13 cellular contexts compared by ENCODE assay signal in genomic region chrX:135625995-135626394, GRCh38.
DNase-seq lines count a peak whose midpoint lies in the region; ATAC-seq and TF ChIP-seq lines count a peak whose summit lies in the region.
"Had no signal": no experiment of that assay in that cellular context is flagged by ENCODE, and none has a peak within 500 bp of the region (broad histone marks: within the 10 kb centered on the region; RNA-seq: fewer than 3 reads in every experiment).

No MANE protein-coding gene starts in this region.

- TF ChIP-seq CTCF in testis (IDR thresholded peaks at IDR 0.05) (no peak), heart left ventricle (IDR thresholded peaks at IDR 0.05) (peak in 4 of 12 donors; percentile 13 to 29 (median 18))

- intact Hi-C loops in activated CD4-positive, alpha-beta T cell treated with anti-CD3 and anti-CD28 coated beads for 36 hours (cut with DNase I, micrococcal nuclease): no loop called here
- intact Hi-C loops in testis (cut with DNase I; ENCODE audit: low total_unique reads): no loop called here
- intact Hi-C loops in heart left ventricle (cut with DNase I): loop anchor here in 1 of 10 donors (5.0 kb wide), 1 partner anchor 306 kb away; no protein-coding TSS in a partner anchor

- no peak overlapping the region for H3K4me3 Mint-ChIP-seq in activated CD4-positive, alpha-beta T cell treated with anti-CD3 and anti-CD28 coated beads for 36 hours

- H3K9me3 Mint-ChIP-seq in activated CD4-positive, alpha-beta T cell treated with anti-CD3 and anti-CD28 coated beads for 36 hours (ENCODE audit: low read depth): no peaks in the 10 kb centered on the region

- peak; percentile 4 for DNase-seq in activated CD4-positive, alpha-beta T cell treated with anti-CD3 and anti-CD28 coated beads for 36 hours
- DNase-seq in activated CD4-positive, alpha-beta T cell treated with anti-CD3 and anti-CD28 coated beads, Interleukin-2, amount 50 U/mL, for 4 hours: no peak
- DNase-seq in NCI-H2227 (lab: John Stamatoyannopoulos, UW; ENCODE audit: unreplicated experiment) (peak; percentile 33), dermis microvascular lymphatic vessel endothelial cell (ENCODE audit: low read depth in 2 of 2) (peak; percentile 3 to 25), testis (peak; percentile 13), heart left ventricle (no peak)
- no peak for DNase-seq in activated CD8-positive, alpha-beta memory T cell treated with anti-CD3 and anti-CD28 coated beads, Interleukin-2, amount 50 U/mL, for 48 hours
- DNase-seq: activated naive CD4-positive, alpha-beta T cell treated with anti-CD3 and anti-CD28 coated beads, Interleukin-2, amount 50 U/mL, for 16 hours; GOT3; left cardiac atrium had no signal

- CTCF ChIA-PET in activated CD4-positive, alpha-beta T cell treated with anti-CD3 and anti-CD28 coated beads for 36 hours (lab: Charles Lee): no interaction called here

- H3K36me3 ChIP-seq in testis (ENCODE audit: low read depth, missing control alignments): no peaks in the 10 kb centered on the region
- no peaks in the 10 kb centered on the region for H3K36me3 ChIP-seq in heart left ventricle
- H3K36me3 ChIP-seq: BLaER1 treated with 17β-estradiol and CSF1 and Interleukin-3, amounts not matched to agents 10 nM and 100 nM had no signal

- no peaks in the 10 kb centered on the region for H3K4me1 ChIP-seq in testis
- H3K4me1 ChIP-seq in heart left ventricle: no peaks in the 10 kb centered on the region
- H3K4me1 ChIP-seq: BLaER1 treated with 17β-estradiol and CSF1 and Interleukin-3, amounts not matched to agents 10 nM and 100 nM had no signal

- H3K27ac ChIP-seq in testis: no peak overlapping the region
- H3K27ac ChIP-seq in heart left ventricle: no peak overlapping the region
- H3K27ac ChIP-seq: BLaER1 treated with 17β-estradiol and CSF1 and Interleukin-3, amounts not matched to agents 10 nM and 100 nM had no signal

- ATAC-seq in activated CD4-positive, alpha-beta T cell treated with anti-CD3 and anti-CD28 coated beads for 36 hours: no peak
- no peak for ATAC-seq in GM19455 (IDR thresholded peaks at IDR 0.05; ENCODE audit: unreplicated experiment)
- no peak for ATAC-seq in heart left ventricle
- ATAC-seq: esophagus mucosa, left cardiac atrium had no signal

- H3K9me3 ChIP-seq in testis: no peaks in the 10 kb centered on the region
- H3K9me3 ChIP-seq in heart left ventricle: no peaks in the 10 kb centered on the region
- H3K9me3 ChIP-seq: BLaER1 treated with 17β-estradiol and CSF1 and Interleukin-3, amounts not matched to agents 10 nM and 100 nM had no signal

- no peak overlapping the region for H3K27ac Mint-ChIP-seq in activated CD4-positive, alpha-beta T cell treated with anti-CD3 and anti-CD28 coated beads for 36 hours

- 91 to 96% methylated on average over 6 of the region's 6 CpGs for WGBS in testis, 2 donors
- 77 to 92% (median 84%) methylated on average over 6 of the region's 6 CpGs for WGBS in heart left ventricle, 4 donors

- H3K4me3 ChIP-seq in testis (no peak overlapping the region), heart left ventricle (no peak overlapping the region)
- H3K4me3 ChIP-seq: BLaER1 treated with 17β-estradiol and CSF1 and Interleukin-3, amounts not matched to agents 10 nM and 100 nM had no signal

- H3K27me3 Mint-ChIP-seq in activated CD4-positive, alpha-beta T cell treated with anti-CD3 and anti-CD28 coated beads for 36 hours: no peaks in the 10 kb centered on the region

- H3K36me3 Mint-ChIP-seq in activated CD4-positive, alpha-beta T cell treated with anti-CD3 and anti-CD28 coated beads for 36 hours (ENCODE audit: low read depth): no peaks in the 10 kb centered on the region

- H3K27me3 ChIP-seq in testis (no peaks in the 10 kb centered on the region), heart left ventricle (no peaks in the 10 kb centered on the region)

- no peak for TF ChIP-seq POLR2A in testis (IDR thresholded peaks at IDR 0.05)
- TF ChIP-seq POLR2A in heart left ventricle (IDR thresholded peaks at IDR 0.05): no peak

- POLR2A ChIA-PET in activated CD4-positive, alpha-beta T cell treated with anti-CD3 and anti-CD28 coated beads for 36 hours (lab: Charles Lee): no interaction called here

- no peaks in the 10 kb centered on the region for H3K4me1 Mint-ChIP-seq in activated CD4-positive, alpha-beta T cell treated with anti-CD3 and anti-CD28 coated beads for 36 hours

Comparison
In these comparisons a context has a peak if more than half of its experiments do, and no peak if none do; other contexts are left out.
1. DNase-seq: peak in activated CD4-positive, alpha-beta T cell treated with anti-CD3 and anti-CD28 coated beads for 36 hours (single experiment), NCI-H2227 (single experiment), dermis microvascular lymphatic vessel endothelial cell (2 of 2) and testis (single experiment); none in activated CD4-positive, alpha-beta T cell treated with anti-CD3 and anti-CD28 coated beads, Interleukin-2, amount 50 U/mL, for 4 hours (0 of 2), activated CD8-positive, alpha-beta memory T cell treated with anti-CD3 and anti-CD28 coated beads, Interleukin-2, amount 50 U/mL, for 48 hours (single experiment) and heart left ventricle (0 of 5).